ENCODE assay signal across 8 cellular contexts in the genomic region with DNA sequence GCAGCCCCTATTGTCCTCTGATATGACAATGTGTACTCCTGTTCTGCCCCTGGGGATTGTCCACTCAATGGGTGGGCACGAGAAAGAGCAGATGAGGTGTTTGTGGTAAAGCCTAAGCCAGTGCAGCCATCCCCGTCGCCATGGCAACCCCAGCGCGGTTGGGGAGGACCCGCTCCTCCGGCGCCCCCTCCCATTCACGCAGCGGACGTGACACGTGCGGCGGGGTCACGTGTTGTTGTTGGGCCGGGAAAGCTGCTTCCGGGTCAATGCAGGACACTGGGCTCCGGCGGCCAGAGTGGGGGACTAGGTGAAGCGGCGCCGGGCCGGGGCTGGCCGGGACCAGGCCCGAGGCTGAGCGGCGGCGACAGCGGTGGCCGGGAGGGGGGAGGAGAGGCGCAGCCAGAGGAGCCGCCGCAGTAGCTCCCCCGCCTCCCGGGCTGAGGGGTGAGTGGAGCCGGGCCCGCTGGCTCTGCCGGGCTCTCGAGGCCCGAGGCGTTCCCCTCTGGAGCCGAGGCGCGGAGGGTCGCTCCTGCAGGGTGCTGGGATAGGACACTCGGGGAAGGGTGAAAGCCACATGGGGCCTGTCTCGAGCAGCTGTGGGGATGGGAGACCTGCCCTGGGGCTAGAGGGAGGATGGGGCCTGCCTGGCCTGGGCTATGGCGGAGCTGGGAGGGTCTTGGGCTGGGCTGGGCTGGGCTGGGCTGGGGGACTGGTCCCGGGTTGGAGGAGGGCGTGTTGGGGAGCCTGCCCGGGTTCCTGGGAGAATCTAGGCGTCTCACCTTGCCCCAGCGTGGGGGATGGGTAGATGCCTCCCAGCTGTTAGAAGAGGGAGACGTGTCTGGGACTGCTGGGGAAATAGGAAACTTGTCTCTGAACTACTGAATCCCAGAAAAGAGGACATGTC. TPM values are rescaled to one million over a fixed set of nuclear protein-coding genes. Genes with fewer than 3 reads are reported as not detected.
DNase-seq lines count a peak whose midpoint lies in the region; ATAC-seq and TF ChIP-seq lines count a peak whose summit lies in the region.

A gene with protein sequence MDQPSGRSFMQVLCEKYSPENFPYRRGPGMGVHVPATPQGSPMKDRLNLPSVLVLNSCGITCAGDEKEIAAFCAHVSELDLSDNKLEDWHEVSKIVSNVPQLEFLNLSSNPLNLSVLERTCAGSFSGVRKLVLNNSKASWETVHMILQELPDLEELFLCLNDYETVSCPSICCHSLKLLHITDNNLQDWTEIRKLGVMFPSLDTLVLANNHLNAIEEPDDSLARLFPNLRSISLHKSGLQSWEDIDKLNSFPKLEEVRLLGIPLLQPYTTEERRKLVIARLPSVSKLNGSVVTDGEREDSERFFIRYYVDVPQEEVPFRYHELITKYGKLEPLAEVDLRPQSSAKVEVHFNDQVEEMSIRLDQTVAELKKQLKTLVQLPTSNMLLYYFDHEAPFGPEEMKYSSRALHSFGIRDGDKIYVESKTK (plus strand): TSS at position 255 of the 904 bp plus-strand sequence. CDS start 21,589 bp downstream, outside the sequence.

- peak; percentile 93 for ATAC-seq in GM21619 (IDR thresholded peaks at IDR 0.05; ENCODE audit: unreplicated experiment)
- peak; percentile 94 for ATAC-seq in activated T-helper 17 cell treated with anti-CD3 and anti-CD28 coated beads, Interleukin-2, amount 50 U/mL, for 72 hours (replicated peaks)
- peak; percentile 89 for ATAC-seq in stimulated activated naive CD8-positive, alpha-beta T cell treated with anti-CD3 and anti-CD28 coated beads, Interleukin-15, amount 100 ng/mL, for 72 hours

- peak; percentile 58 for DNase-seq in DMS53 treated with DMSO at 0.1 percent for 48 hours (lab: John Stamatoyannopoulos, UW; ENCODE audit: unreplicated experiment)
- peak; percentile 77 for DNase-seq in Jurkat, Clone E6-1 (ENCODE audit: low read depth, low spot score)
- DNase-seq in RPMI7951 (ENCODE audit: low read depth), result peak; percentile 84
- DNase-seq in fibroblast of pulmonary artery (ENCODE audit: low read depth), result peak; percentile 85
- DNase-seq in nephron progenitor cell, result peak; percentile 96
- DNase-seq in stimulated activated naive CD8-positive, alpha-beta T cell treated with anti-CD3 and anti-CD28 coated beads, Interleukin-15, amount 100 ng/mL, for 72 hours, result peak; percentile 65 to 82

- H3K4me3 ChIP-seq in Jurkat, Clone E6-1 (ENCODE audit: low read length), result peak within 1 kb of the TSS; percentile 78
- peak within 1 kb of the TSS; percentile 91 for H3K4me3 ChIP-seq in fibroblast of pulmonary artery (replicated peaks; ENCODE audit: low read depth, low read length)

- no peaks in the 10 kb centered on the region for H3K36me3 Mint-ChIP-seq in activated T-helper 17 cell treated with anti-CD3 and anti-CD28 coated beads, Interleukin-2, amount 50 U/mL, for 72 hours (ENCODE audit: low read depth)
- H3K36me3 Mint-ChIP-seq in nephron progenitor cell (ENCODE audit: low read depth), result no peaks in the 10 kb centered on the region

- TF ChIP-seq CTCF in fibroblast of pulmonary artery (IDR thresholded peaks at IDR 0.05; ENCODE audit: low read length, missing control alignments) (no peak), nephron progenitor cell (IDR thresholded peaks at IDR 0.05) (no peak)

- H3K4me3 Mint-ChIP-seq in activated T-helper 17 cell treated with anti-CD3 and anti-CD28 coated beads, Interleukin-2, amount 50 U/mL, for 72 hours, result peak within 1 kb of the TSS; percentile 81
- peak within 1 kb of the TSS; percentile 90 for H3K4me3 Mint-ChIP-seq in nephron progenitor cell
- peak within 1 kb of the TSS; percentile 86 to 93 for H3K4me3 Mint-ChIP-seq in stimulated activated naive CD8-positive, alpha-beta T cell treated with anti-CD3 and anti-CD28 coated beads, Interleukin-15, amount 100 ng/mL, for 72 hours

- no peaks in the 10 kb centered on the region for H3K9me3 Mint-ChIP-seq in activated T-helper 17 cell treated with anti-CD3 and anti-CD28 coated beads, Interleukin-2, amount 50 U/mL, for 72 hours
- peaks cover 3% of the 10 kb centered on the region for H3K9me3 Mint-ChIP-seq in nephron progenitor cell
- H3K9me3 Mint-ChIP-seq in stimulated activated naive CD8-positive, alpha-beta T cell treated with anti-CD3 and anti-CD28 coated beads, Interleukin-15, amount 100 ng/mL, for 72 hours, result no peaks in the 10 kb centered on the region

- H3K27ac Mint-ChIP-seq in activated T-helper 17 cell treated with anti-CD3 and anti-CD28 coated beads, Interleukin-2, amount 50 U/mL, for 72 hours, result peak within 1 kb of the TSS; percentile 90
- peak within 1 kb of the TSS; percentile 63 for H3K27ac Mint-ChIP-seq in nephron progenitor cell
- H3K27ac Mint-ChIP-seq in stimulated activated naive CD8-positive, alpha-beta T cell treated with anti-CD3 and anti-CD28 coated beads, Interleukin-15, amount 100 ng/mL, for 72 hours, result peak within 1 kb of the TSS; percentile 96

- peaks cover 18% of the 10 kb centered on the region for H3K4me1 Mint-ChIP-seq in activated T-helper 17 cell treated with anti-CD3 and anti-CD28 coated beads, Interleukin-2, amount 50 U/mL, for 72 hours
- peaks cover 26% of the 10 kb centered on the region for H3K4me1 Mint-ChIP-seq in nephron progenitor cell
- peaks cover 22% of the 10 kb centered on the region for H3K4me1 Mint-ChIP-seq in stimulated activated naive CD8-positive, alpha-beta T cell treated with anti-CD3 and anti-CD28 coated beads, Interleukin-15, amount 100 ng/mL, for 72 hours

- H3K27me3 Mint-ChIP-seq in activated T-helper 17 cell treated with anti-CD3 and anti-CD28 coated beads, Interleukin-2, amount 50 U/mL, for 72 hours, result peaks cover 10% of the 10 kb centered on the region
- H3K27me3 Mint-ChIP-seq in nephron progenitor cell (ENCODE audit: low read depth, poor library complexity), result peaks cover 4% of the 10 kb centered on the region
- peaks cover 1% of the 10 kb centered on the region for H3K27me3 Mint-ChIP-seq in stimulated activated naive CD8-positive, alpha-beta T cell treated with anti-CD3 and anti-CD28 coated beads, Interleukin-15, amount 100 ng/mL, for 72 hours

RNA-seq across cellular contexts. Expression of the gene that starts here (rescaled TPM):
- polyA plus RNA-seq in Jurkat, Clone E6-1 (2012; ENCODE audit: insufficient read depth, insufficient read length), result 3.2 TPM
- 10.6 and 11.3 TPM in 2 replicates for total RNA-seq in RPMI7951 (2014; rRNA removed; shearing (Covaris generic))
- 1 to 10 TPM; 6.2 to 7.8 TPM for total RNA-seq in activated T-helper 17 cell treated with anti-CD3 and anti-CD28 coated beads, Interleukin-2, amount 50 U/mL, for 72 hours

Comparison
In these comparisons a context has a peak if more than half of its experiments do, and no peak if none do; other contexts are left out.
1. Peak in every context shown above with its lines: DNase-seq, ATAC-seq and H3K4me3 ChIP-seq.